Comparison of ENCODE assay signal across 1 cellular context in the genomic region with DNA sequence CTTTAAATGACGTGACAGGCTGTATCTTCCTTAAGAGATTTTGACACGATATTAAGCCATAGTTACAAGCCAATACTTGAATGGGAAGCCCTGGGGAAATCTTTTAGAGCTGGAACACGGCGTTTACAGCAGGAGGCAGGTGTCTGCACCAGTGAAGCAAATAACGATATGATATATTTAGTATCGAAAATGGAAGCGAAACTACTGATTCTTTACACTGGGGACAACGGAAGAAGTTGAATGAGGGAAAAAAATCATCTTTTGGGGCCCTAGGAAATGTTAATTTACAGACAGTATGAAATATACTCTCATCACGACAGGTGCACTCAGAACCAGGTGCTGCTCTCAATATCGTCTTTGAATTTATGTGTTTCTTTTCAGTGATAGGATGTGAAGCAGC.
TF ChIP-seq lines count a peak whose summit lies in the region.

No MANE protein-coding gene starts in this region.

TF ChIP-seq in GM12878, 131 proteins besides CTCF, POLR2A, EP300 and RAD21 (continued from another document and continues in another):
- TF ChIP-seq, protein P1, sequence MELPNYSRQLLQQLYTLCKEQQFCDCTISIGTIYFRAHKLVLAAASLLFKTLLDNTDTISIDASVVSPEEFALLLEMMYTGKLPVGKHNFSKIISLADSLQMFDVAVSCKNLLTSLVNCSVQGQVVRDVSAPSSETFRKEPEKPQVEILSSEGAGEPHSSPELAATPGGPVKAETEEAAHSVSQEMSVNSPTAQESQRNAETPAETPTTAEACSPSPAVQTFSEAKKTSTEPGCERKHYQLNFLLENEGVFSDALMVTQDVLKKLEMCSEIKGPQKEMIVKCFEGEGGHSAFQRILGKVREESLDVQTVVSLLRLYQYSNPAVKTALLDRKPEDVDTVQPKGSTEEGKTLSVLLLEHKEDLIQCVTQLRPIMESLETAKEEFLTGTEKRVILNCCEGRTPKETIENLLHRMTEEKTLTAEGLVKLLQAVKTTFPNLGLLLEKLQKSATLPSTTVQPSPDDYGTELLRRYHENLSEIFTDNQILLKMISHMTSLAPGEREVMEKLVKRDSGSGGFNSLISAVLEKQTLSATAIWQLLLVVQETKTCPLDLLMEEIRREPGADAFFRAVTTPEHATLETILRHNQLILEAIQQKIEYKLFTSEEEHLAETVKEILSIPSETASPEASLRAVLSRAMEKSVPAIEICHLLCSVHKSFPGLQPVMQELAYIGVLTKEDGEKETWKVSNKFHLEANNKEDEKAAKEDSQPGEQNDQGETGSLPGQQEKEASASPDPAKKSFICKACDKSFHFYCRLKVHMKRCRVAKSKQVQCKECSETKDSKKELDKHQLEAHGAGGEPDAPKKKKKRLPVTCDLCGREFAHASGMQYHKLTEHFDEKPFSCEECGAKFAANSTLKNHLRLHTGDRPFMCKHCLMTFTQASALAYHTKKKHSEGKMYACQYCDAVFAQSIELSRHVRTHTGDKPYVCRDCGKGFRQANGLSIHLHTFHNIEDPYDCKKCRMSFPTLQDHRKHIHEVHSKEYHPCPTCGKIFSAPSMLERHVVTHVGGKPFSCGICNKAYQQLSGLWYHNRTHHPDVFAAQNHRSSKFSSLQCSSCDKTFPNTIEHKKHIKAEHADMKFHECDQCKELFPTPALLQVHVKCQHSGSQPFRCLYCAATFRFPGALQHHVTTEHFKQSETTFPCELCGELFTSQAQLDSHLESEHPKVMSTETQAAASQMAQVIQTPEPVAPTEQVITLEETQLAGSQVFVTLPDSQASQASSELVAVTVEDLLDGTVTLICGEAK (IDR thresholded peaks at IDR 0.05; ENCODE audit: borderline replicate concordance): no peak; the same call in 1 of the 2 replicates
- TF ChIP-seq, protein P2, sequence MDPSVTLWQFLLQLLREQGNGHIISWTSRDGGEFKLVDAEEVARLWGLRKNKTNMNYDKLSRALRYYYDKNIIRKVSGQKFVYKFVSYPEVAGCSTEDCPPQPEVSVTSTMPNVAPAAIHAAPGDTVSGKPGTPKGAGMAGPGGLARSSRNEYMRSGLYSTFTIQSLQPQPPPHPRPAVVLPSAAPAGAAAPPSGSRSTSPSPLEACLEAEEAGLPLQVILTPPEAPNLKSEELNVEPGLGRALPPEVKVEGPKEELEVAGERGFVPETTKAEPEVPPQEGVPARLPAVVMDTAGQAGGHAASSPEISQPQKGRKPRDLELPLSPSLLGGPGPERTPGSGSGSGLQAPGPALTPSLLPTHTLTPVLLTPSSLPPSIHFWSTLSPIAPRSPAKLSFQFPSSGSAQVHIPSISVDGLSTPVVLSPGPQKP (IDR thresholded peaks at IDR 0.05; ENCODE audit: low read depth, low read length): no peak
- TF ChIP-seq NFXL1 (IDR thresholded peaks at IDR 0.05; ENCODE audit: borderline replicate concordance) (no peak), RFX5 (IDR thresholded peaks at IDR 0.05; ENCODE audit: low read depth, low read length) (no peak), IKZF2 (IDR thresholded peaks at IDR 0.05) (peak; percentile 85 to 88), RB1 (IDR thresholded peaks at IDR 0.05; ENCODE audit: borderline replicate concordance) (no peak), SMC3 (IDR thresholded peaks at IDR 0.05; ENCODE audit: borderline replicate concordance, low read length) (no peak; the same call in 1 of the 2 replicates), NRF1 (conservative IDR thresholded peaks at IDR 0.05; ENCODE audit: low read depth, low read length) (no peak), SPI1 (IDR thresholded peaks at IDR 0.05; ENCODE audit: borderline replicate concordance, insufficient read depth, low read depth, low read length) (no peak), HDAC2 (IDR thresholded peaks at IDR 0.05) (no peak), POLR2AphosphoS2 (IDR thresholded peaks at IDR 0.05; ENCODE audit: low read depth, low read length) (no peak), BHLHE40 (IDR thresholded peaks at IDR 0.05; ENCODE audit: borderline replicate concordance in 1 of 2, low read depth in 2 of 2, low read length in 1 of 2) (no peak; a peak in 1 of 4 replicates), MEF2A (IDR thresholded peaks at IDR 0.05; ENCODE audit: insufficient read depth, low read depth, low read length) (peak; percentile 98), CBX3 (IDR thresholded peaks at IDR 0.05; ENCODE audit: borderline replicate concordance, low read depth) (no peak), MTA3 (IDR thresholded peaks at IDR 0.05; ENCODE audit: borderline replicate concordance, low read length) (no peak), POU2F2 (IDR thresholded peaks at IDR 0.05; ENCODE audit: borderline replicate concordance, low read depth, low read length) (no peak), LARP7 (IDR thresholded peaks at IDR 0.05) (no peak), HDGF (IDR thresholded peaks at IDR 0.05) (no peak), IRF4 (IDR thresholded peaks at IDR 0.05; ENCODE audit: low read depth, low read length) (peak; percentile 87), ZNF24 (IDR thresholded peaks at IDR 0.05) (no peak), HDAC6 (IDR thresholded peaks at IDR 0.05; ENCODE audit: unreplicated experiment) (no peak), CREM (IDR thresholded peaks at IDR 0.05; ENCODE audit: low read depth) (peak; percentile 56), EGR1 (IDR thresholded peaks at IDR 0.05; ENCODE audit: borderline replicate concordance in 1 of 2, low read depth in 2 of 2, low read length in 2 of 2) (no peak), RELA (IDR thresholded peaks at IDR 0.05; ENCODE audit: borderline replicate concordance, partially characterized antibody) (no peak), SP1 (IDR thresholded peaks at IDR 0.05; ENCODE audit: low read depth, low read length) (peak; percentile 17), MYC (IDR thresholded peaks at IDR 0.05; ENCODE audit: insufficient read depth, insufficient read length, insufficient replicate concordance, low read length, severe bottlenecking) (no peak), CHD1 (IDR thresholded peaks at IDR 0.05; ENCODE audit: low read depth, low read length) (no peak), TCF3 (IDR thresholded peaks at IDR 0.05; ENCODE audit: borderline replicate concordance, insufficient read depth, low read depth, low read length) (0 out of 2 replicates have a peak, but pooled peaks have one; percentile 39), STAT3 (IDR thresholded peaks at IDR 0.05; ENCODE audit: low read depth, low read length) (no peak; the same call in 1 of the 2 replicates)
- TF ChIP-seq, protein P3, sequence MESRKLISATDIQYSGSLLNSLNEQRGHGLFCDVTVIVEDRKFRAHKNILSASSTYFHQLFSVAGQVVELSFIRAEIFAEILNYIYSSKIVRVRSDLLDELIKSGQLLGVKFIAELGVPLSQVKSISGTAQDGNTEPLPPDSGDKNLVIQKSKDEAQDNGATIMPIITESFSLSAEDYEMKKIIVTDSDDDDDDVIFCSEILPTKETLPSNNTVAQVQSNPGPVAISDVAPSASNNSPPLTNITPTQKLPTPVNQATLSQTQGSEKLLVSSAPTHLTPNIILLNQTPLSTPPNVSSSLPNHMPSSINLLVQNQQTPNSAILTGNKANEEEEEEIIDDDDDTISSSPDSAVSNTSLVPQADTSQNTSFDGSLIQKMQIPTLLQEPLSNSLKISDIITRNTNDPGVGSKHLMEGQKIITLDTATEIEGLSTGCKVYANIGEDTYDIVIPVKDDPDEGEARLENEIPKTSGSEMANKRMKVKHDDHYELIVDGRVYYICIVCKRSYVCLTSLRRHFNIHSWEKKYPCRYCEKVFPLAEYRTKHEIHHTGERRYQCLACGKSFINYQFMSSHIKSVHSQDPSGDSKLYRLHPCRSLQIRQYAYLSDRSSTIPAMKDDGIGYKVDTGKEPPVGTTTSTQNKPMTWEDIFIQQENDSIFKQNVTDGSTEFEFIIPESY (IDR thresholded peaks at IDR 0.05): no peak
- TF ChIP-seq, protein P4, sequence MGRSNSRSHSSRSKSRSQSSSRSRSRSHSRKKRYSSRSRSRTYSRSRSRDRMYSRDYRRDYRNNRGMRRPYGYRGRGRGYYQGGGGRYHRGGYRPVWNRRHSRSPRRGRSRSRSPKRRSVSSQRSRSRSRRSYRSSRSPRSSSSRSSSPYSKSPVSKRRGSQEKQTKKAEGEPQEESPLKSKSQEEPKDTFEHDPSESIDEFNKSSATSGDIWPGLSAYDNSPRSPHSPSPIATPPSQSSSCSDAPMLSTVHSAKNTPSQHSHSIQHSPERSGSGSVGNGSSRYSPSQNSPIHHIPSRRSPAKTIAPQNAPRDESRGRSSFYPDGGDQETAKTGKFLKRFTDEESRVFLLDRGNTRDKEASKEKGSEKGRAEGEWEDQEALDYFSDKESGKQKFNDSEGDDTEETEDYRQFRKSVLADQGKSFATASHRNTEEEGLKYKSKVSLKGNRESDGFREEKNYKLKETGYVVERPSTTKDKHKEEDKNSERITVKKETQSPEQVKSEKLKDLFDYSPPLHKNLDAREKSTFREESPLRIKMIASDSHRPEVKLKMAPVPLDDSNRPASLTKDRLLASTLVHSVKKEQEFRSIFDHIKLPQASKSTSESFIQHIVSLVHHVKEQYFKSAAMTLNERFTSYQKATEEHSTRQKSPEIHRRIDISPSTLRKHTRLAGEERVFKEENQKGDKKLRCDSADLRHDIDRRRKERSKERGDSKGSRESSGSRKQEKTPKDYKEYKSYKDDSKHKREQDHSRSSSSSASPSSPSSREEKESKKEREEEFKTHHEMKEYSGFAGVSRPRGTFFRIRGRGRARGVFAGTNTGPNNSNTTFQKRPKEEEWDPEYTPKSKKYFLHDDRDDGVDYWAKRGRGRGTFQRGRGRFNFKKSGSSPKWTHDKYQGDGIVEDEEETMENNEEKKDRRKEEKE (IDR thresholded peaks at IDR 0.05): no peak
- TF ChIP-seq, protein P5, sequence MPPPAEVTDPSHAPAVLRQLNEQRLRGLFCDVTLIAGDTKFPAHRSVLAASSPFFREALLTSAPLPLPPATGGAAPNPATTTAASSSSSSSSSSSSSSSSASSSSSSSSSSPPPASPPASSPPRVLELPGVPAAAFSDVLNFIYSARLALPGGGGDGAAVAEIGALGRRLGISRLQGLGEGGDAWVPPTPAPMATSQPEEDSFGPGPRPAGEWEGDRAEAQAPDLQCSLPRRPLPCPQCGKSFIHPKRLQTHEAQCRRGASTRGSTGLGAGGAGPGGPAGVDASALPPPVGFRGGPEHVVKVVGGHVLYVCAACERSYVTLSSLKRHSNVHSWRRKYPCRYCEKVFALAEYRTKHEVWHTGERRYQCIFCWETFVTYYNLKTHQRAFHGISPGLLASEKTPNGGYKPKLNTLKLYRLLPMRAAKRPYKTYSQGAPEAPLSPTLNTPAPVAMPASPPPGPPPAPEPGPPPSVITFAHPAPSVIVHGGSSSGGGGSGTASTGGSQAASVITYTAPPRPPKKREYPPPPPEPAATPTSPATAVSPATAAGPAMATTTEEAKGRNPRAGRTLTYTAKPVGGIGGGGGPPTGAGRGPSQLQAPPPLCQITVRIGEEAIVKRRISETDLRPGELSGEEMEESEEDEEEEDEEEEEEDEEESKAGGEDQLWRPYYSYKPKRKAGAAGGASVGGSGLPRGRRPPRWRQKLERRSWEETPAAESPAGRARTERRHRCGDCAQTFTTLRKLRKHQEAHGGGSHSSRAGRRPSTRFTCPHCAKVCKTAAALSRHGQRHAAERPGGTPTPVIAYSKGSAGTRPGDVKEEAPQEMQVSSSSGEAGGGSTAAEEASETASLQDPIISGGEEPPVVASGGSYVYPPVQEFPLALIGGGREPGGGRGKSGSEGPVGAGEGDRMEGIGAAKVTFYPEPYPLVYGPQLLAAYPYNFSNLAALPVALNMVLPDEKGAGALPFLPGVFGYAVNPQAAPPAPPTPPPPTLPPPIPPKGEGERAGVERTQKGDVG (CRISPR knock-in tag; IDR thresholded peaks at IDR 0.05): no peak
- TF ChIP-seq, protein P6, sequence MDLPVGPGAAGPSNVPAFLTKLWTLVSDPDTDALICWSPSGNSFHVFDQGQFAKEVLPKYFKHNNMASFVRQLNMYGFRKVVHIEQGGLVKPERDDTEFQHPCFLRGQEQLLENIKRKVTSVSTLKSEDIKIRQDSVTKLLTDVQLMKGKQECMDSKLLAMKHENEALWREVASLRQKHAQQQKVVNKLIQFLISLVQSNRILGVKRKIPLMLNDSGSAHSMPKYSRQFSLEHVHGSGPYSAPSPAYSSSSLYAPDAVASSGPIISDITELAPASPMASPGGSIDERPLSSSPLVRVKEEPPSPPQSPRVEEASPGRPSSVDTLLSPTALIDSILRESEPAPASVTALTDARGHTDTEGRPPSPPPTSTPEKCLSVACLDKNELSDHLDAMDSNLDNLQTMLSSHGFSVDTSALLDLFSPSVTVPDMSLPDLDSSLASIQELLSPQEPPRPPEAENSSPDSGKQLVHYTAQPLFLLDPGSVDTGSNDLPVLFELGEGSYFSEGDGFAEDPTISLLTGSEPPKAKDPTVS (IDR thresholded peaks at IDR 0.05; ENCODE audit: low read depth, low read length): no peak
- TF ChIP-seq, protein P7, sequence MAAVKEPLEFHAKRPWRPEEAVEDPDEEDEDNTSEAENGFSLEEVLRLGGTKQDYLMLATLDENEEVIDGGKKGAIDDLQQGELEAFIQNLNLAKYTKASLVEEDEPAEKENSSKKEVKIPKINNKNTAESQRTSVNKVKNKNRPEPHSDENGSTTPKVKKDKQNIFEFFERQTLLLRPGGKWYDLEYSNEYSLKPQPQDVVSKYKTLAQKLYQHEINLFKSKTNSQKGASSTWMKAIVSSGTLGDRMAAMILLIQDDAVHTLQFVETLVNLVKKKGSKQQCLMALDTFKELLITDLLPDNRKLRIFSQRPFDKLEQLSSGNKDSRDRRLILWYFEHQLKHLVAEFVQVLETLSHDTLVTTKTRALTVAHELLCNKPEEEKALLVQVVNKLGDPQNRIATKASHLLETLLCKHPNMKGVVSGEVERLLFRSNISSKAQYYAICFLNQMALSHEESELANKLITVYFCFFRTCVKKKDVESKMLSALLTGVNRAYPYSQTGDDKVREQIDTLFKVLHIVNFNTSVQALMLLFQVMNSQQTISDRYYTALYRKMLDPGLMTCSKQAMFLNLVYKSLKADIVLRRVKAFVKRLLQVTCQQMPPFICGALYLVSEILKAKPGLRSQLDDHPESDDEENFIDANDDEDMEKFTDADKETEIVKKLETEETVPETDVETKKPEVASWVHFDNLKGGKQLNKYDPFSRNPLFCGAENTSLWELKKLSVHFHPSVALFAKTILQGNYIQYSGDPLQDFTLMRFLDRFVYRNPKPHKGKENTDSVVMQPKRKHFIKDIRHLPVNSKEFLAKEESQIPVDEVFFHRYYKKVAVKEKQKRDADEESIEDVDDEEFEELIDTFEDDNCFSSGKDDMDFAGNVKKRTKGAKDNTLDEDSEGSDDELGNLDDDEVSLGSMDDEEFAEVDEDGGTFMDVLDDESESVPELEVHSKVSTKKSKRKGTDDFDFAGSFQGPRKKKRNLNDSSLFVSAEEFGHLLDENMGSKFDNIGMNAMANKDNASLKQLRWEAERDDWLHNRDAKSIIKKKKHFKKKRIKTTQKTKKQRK (IDR thresholded peaks at IDR 0.05; ENCODE audit: low read depth, low read length): no peak
- TF ChIP-seq, protein P8, sequence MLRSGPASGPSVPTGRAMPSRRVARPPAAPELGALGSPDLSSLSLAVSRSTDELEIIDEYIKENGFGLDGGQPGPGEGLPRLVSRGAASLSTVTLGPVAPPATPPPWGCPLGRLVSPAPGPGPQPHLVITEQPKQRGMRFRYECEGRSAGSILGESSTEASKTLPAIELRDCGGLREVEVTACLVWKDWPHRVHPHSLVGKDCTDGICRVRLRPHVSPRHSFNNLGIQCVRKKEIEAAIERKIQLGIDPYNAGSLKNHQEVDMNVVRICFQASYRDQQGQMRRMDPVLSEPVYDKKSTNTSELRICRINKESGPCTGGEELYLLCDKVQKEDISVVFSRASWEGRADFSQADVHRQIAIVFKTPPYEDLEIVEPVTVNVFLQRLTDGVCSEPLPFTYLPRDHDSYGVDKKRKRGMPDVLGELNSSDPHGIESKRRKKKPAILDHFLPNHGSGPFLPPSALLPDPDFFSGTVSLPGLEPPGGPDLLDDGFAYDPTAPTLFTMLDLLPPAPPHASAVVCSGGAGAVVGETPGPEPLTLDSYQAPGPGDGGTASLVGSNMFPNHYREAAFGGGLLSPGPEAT (IDR thresholded peaks at IDR 0.05; ENCODE audit: low read depth): peak; percentile 56; the same call in 1 of the 2 replicates
